8 cellular contexts compared by ENCODE assay signal in the genomic region with DNA sequence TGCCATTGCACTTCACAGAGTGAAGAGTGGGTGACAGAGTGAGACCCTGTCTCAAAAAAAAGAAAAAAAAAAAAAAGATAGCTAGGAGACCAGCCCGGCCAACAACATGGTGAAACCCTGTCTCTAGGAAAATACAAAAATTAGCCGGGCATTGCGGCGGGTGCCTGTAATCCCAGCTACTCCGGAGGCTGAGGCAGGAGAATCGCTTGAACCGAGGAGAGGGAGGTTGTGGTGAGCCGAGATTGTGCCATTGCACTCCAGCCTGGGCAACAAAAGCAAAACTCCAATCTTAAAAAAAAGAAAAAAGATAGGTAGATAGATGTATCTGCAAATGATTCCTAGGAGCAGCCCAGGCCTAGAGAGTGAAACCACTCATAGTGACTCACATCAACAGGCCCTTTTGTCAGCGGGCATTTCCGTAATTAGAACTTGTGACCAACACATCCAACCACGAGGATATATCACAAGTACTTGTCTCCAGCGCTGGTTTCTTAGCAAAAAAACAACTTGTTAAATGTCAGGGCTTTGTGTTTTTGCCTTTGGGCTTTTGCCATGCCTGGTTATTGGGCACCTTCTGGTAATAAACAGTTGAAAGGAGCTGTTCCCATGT. TPM values are rescaled to one million over a fixed set of nuclear protein-coding genes. Genes with fewer than 3 reads are reported as not detected.
DNase-seq lines count a peak whose midpoint lies in the region; ATAC-seq and TF ChIP-seq lines count a peak whose summit lies in the region.
"Not testable (repeated sequence)": the region's sequence is repeated elsewhere in the genome, so short reads cannot be mapped to it uniquely, and the experiment has no call there.

No MANE protein-coding gene starts in this region.

- not testable (repeated sequence) for H3K36me3 Mint-ChIP-seq in activated T-helper 1 cell treated with anti-CD3 and anti-CD28 coated beads, Interleukin-12 subunit alpha, Interleukin-12 subunit beta, Interleukin-2, Interleukin-4 antibody, amounts not matched to agents 30 ng/mL and 10 ng/mL and 1 ng/mL, durations not matched to agents 14 hours and 24 hours and 36 hours (ENCODE audit: low read depth)

- not testable (repeated sequence) for H3K9me2 ChIP-seq in PC-9 (ENCODE audit: insufficient read depth)

- not testable (repeated sequence) for H3K27me3 Mint-ChIP-seq in activated T-helper 1 cell treated with anti-CD3 and anti-CD28 coated beads, Interleukin-12 subunit alpha, Interleukin-12 subunit beta, Interleukin-2, Interleukin-4 antibody, amounts not matched to agents 30 ng/mL and 10 ng/mL and 1 ng/mL, durations not matched to agents 14 hours and 24 hours and 36 hours (ENCODE audit: insufficient read depth)

- peaks cover 18% of the 10 kb centered on the region for H3K4me1 ChIP-seq in PC-9 (replicated peaks; ENCODE audit: insufficient read depth)

- H3K4me1 Mint-ChIP-seq in activated T-helper 1 cell treated with anti-CD3 and anti-CD28 coated beads, Interleukin-12 subunit alpha, Interleukin-12 subunit beta, Interleukin-2, Interleukin-4 antibody, amounts not matched to agents 30 ng/mL and 10 ng/mL and 1 ng/mL, durations not matched to agents 14 hours and 24 hours and 36 hours (ENCODE audit: low read depth) = peaks cover 40% of the 10 kb centered on the region

- ATAC-seq in GM19025 (IDR thresholded peaks at IDR 0.05; ENCODE audit: low read depth, unreplicated experiment) (peak; percentile 27), HG03342 (IDR thresholded peaks at IDR 0.05; ENCODE audit: unreplicated experiment) (peak; percentile 30)

- DNase-seq in AG09309 (ENCODE audit: low read depth) (peak; percentile 54), PC-9 (peak; percentile 49 to 84), dermis blood vessel endothelial cell (peak; percentile 61), iris pigment epithelial cell (ENCODE audit: low read depth) (peak; percentile 91), renal cortical epithelial cell (ENCODE audit: low read depth) (peak; percentile 99)
- not testable (repeated sequence) for DNase-seq in activated T-helper 1 cell treated with anti-CD3 and anti-CD28 coated beads, Interleukin-12 subunit alpha, Interleukin-12 subunit beta, Interleukin-2, Interleukin-4 antibody, amounts not matched to agents 30 ng/mL and 10 ng/mL and 1 ng/mL, durations not matched to agents 14 hours and 24 hours and 36 hours (ENCODE audit: low spot score)

- not testable (repeated sequence) for H3K9me3 Mint-ChIP-seq in activated T-helper 1 cell treated with anti-CD3 and anti-CD28 coated beads, Interleukin-12 subunit alpha, Interleukin-12 subunit beta, Interleukin-2, Interleukin-4 antibody, amounts not matched to agents 30 ng/mL and 10 ng/mL and 1 ng/mL, durations not matched to agents 14 hours and 24 hours and 36 hours

- not testable (repeated sequence) for H3K36me3 ChIP-seq in PC-9 (ENCODE audit: low read depth)

- peak overlapping the region; percentile 68 for H3K27ac ChIP-seq in PC-9

- POLR2A ChIA-PET in PC-9 (lab: Charles Lee; ENCODE audit: unreplicated experiment) = interaction anchor here (0.6 kb wide), 1 partner anchor 49 kb away, joined by 5 read pairs; no protein-coding TSS in a partner anchor

- not testable (repeated sequence) for H3K79me2 ChIP-seq in PC-9 (ENCODE audit: low read depth)

- intact Hi-C loops in PC-9 (cut with micrococcal nuclease; ENCODE audit: unreplicated experiment); activated T-helper 1 cell treated with anti-CD3 and anti-CD28 coated beads, Interleukin-12 subunit alpha, Interleukin-12 subunit beta, Interleukin-2, Interleukin-4 antibody, amounts not matched to agents 30 ng/mL and 10 ng/mL and 1 ng/mL, durations not matched to agents 14 hours and 24 hours and 36 hours (cut with micrococcal nuclease): not testable (repeated sequence)

- H3F3A ChIP-seq in PC-9 (ENCODE audit: insufficient read depth, low read depth) = not testable (repeated sequence)

- peak overlapping the region; percentile 19 for H3K4me3 Mint-ChIP-seq in activated T-helper 1 cell treated with anti-CD3 and anti-CD28 coated beads, Interleukin-12 subunit alpha, Interleukin-12 subunit beta, Interleukin-2, Interleukin-4 antibody, amounts not matched to agents 30 ng/mL and 10 ng/mL and 1 ng/mL, durations not matched to agents 14 hours and 24 hours and 36 hours

- H2AFZ ChIP-seq in PC-9 = not testable (repeated sequence)

- CTCF ChIA-PET in PC-9 (lab: Charles Lee) = not testable (repeated sequence)

- peak overlapping the region; percentile 52 for H3K27ac Mint-ChIP-seq in activated T-helper 1 cell treated with anti-CD3 and anti-CD28 coated beads, Interleukin-12 subunit alpha, Interleukin-12 subunit beta, Interleukin-2, Interleukin-4 antibody, amounts not matched to agents 30 ng/mL and 10 ng/mL and 1 ng/mL, durations not matched to agents 14 hours and 24 hours and 36 hours

- not testable (repeated sequence) for H3K4me3 ChIP-seq in AG09309 (ENCODE audit: control insufficient read depth, low read depth, low read length); PC-9

- BruUV-seq in PC-9 (replicated peaks; lab: Mats Ljungman, UMichigan) = not testable (repeated sequence)

- 0 out of 2 replicates have a peak overlapping the region, but pooled peaks have one; percentile 6 for H3K4me2 ChIP-seq in PC-9

- H4K20me1 ChIP-seq in PC-9 (ENCODE audit: insufficient read depth) = not testable (repeated sequence)

- H3K27me3 ChIP-seq in PC-9 (ENCODE audit: insufficient read depth, low read depth) = not testable (repeated sequence)

- TF ChIP-seq CTCF in AG09309 (IDR thresholded peaks at IDR 0.05; ENCODE audit: control insufficient read depth, insufficient read depth, low read depth, low read length, missing control alignments); PC-9 (conservative IDR thresholded peaks at IDR 0.05): not testable (repeated sequence)

- H3K9me3 ChIP-seq in PC-9 (ENCODE audit: insufficient read depth, low read depth) = not testable (repeated sequence)

RNA-seq across cellular contexts. Expression of a gene that starts 13.0 kb away (rescaled TPM):
- 60.8 and 88.3 TPM in 2 replicates for total RNA-seq in PC-9 (2021)
- total RNA-seq in activated T-helper 1 cell treated with anti-CD3 and anti-CD28 coated beads, Interleukin-12 subunit alpha, Interleukin-12 subunit beta, Interleukin-2, Interleukin-4 antibody, amounts not matched to agents 30 ng/mL and 10 ng/mL and 1 ng/mL, durations not matched to agents 14 hours and 24 hours and 36 hours = 67.3 and 75.7 TPM in 2 replicates
- 41.8 and 43.9 TPM in 2 replicates for total RNA-seq in dermis blood vessel endothelial cell
- 53.7 and 60.3 TPM in 2 replicates for total RNA-seq in renal cortical epithelial cell

RNA-seq across cellular contexts. Expression of a gene that starts 56.1 kb away (rescaled TPM):
- 0.70 and 0.83 TPM in 2 replicates for total RNA-seq in PC-9 (2021)
- 3.0 and 3.8 TPM in 2 replicates for total RNA-seq in activated T-helper 1 cell treated with anti-CD3 and anti-CD28 coated beads, Interleukin-12 subunit alpha, Interleukin-12 subunit beta, Interleukin-2, Interleukin-4 antibody, amounts not matched to agents 30 ng/mL and 10 ng/mL and 1 ng/mL, durations not matched to agents 14 hours and 24 hours and 36 hours
- total RNA-seq in dermis blood vessel endothelial cell = 1.5 TPM in 2 replicates
- total RNA-seq in renal cortical epithelial cell = 0.05 TPM in 1 of 2 replicates, not detected in the other

RNA-seq across cellular contexts. Expression of a gene that starts 56.5 kb away (rescaled TPM):
- total RNA-seq in PC-9 (2021) (4.0 and 6.6 TPM in 2 replicates), dermis blood vessel endothelial cell (3.7 and 5.1 TPM in 2 replicates), renal cortical epithelial cell (3.2 and 4.2 TPM in 2 replicates)
- 5.5 and 6.7 TPM in 2 replicates for total RNA-seq in activated T-helper 1 cell treated with anti-CD3 and anti-CD28 coated beads, Interleukin-12 subunit alpha, Interleukin-12 subunit beta, Interleukin-2, Interleukin-4 antibody, amounts not matched to agents 30 ng/mL and 10 ng/mL and 1 ng/mL, durations not matched to agents 14 hours and 24 hours and 36 hours
